Comparison of ENCODE assay signal across 28 cellular contexts in genomic region chr2:27952070-27952469, GRCh38.
"Had no signal": no experiment of that assay in that cellular context is flagged by ENCODE, and none has a peak within 500 bp of the region (broad histone marks: within the 10 kb centered on the region; RNA-seq: fewer than 3 reads in every experiment).

No MANE protein-coding gene starts in this region.

- H3K4me2 ChIP-seq: PC-9 had no signal

- H3K36me3 ChIP-seq: ascending aorta, cardiac muscle cell, WERI-Rb-1 had no signal

- H3K27ac ChIP-seq: ascending aorta, cardiac muscle cell, WERI-Rb-1 had no signal

- H3K4me3 ChIP-seq: ascending aorta, cardiac muscle cell, PC-9 had no signal

- DNase-seq: activated CD4-positive, alpha-beta memory T cell treated with anti-CD3 and anti-CD28 coated beads, Interleukin-2, amount 10 ng/mL, durations not matched to agents 7 days and 5 days; activated CD4-positive, alpha-beta T cell treated with anti-CD3 and anti-CD28 coated beads for 1 hour; activated CD4-positive, alpha-beta T cell treated with anti-CD3 and anti-CD28 coated beads for 48 hours; activated CD4-positive, CD25-positive, alpha-beta regulatory T cell; activated CD8-positive, alpha-beta memory T cell treated with anti-CD3 and anti-CD28 coated beads for 24 hours; activated gamma-delta T cell; activated naive CD4-positive, alpha-beta T cell treated with Interleukin-2 at 50 U/mL for 16 hours; activated naive CD8-positive, alpha-beta T cell treated with anti-CD3 and anti-CD28 coated beads, Interleukin-2, amount 10 ng/mL, durations not matched to agents 7 days and 5 days; activated T-cell treated with anti-CD3 and anti-CD28 coated beads, Interleukin-2, amount 50 U/mL, for 24 hours; amygdala; MM.1S; NCI-H1092 treated with DMSO at 0.1 percent for 48 hours; NCI-H1417; NCI-H187 treated with DMSO at 0.1 percent for 48 hours; NCI-H2081; NCI-H226; NCI-H446 treated with DMSO at 0.1 percent for 48 hours; NCI-H524; NCI-H69; NK-92 treated with Interleukin-12 subunit alpha and Interleukin-12 subunit beta, amount 100 ng/mL, for 24 hours; PC-9; Right ventricle myocardium superior; SW 1271; T-helper 1 cell; T1000; WERI-Rb-1 had no signal

- H3K27me3 ChIP-seq: ascending aorta, cardiac muscle cell had no signal
